In the genomic region with DNA sequence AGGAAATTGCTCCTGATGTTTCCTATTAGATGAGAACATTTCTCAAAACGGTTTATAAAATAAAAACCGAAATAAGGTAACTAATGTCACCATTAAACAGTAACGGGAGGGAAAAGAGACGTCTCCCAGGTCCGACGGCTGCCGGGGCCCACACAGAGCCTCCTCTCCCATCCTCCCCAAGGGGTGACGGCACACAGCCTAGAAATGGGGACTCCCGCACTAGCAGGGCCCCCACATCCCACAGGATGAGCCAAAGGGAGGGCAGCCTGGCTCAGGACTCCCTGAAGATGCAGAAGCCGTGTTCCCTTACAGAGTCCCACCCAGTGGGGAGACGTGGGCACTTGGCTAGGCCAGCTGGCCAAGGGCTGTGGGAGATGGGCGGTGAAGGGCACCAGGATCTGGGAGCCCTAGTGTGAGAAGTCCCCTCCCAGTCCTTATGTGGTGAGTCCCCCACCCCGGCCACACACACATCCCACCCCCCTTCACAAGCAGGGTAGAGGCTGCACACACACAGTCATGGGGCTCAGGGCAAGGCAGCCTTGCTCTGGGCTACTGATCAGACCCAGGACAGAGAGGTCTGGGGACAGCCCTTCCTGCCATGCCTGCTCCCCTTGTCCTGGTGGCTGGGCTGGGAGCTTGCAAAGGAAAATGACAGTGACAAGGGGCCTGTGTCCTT, we compare ENCODE assay signal across 25 cellular contexts. TPM values are rescaled to one million over a fixed set of nuclear protein-coding genes. Genes with fewer than 3 reads are reported as not detected.
"Had no signal": no experiment of that assay in that cellular context is flagged by ENCODE, and none has a peak within 500 bp of the region (broad histone marks: within the 10 kb centered on the region; RNA-seq: fewer than 3 reads in every experiment).

No MANE protein-coding gene starts in this region.

- H3K4me3 Mint-ChIP-seq: activated CD8-positive, alpha-beta T cell treated with anti-CD3 and anti-CD28 coated beads, Interleukin-2, amount 10 ng/mL, durations not matched to agents 7 days and 5 days; activated naive CD4-positive, alpha-beta T cell treated with anti-CD3 and anti-CD28 coated beads, Interleukin-2, amount 50 U/mL, for 24 hours; immature natural killer cell; memory B cell; stimulated activated naive CD8-positive, alpha-beta T cell treated with anti-CD3 and anti-CD28 coated beads, Interleukin-15, Interleukin-2, amounts not matched to agents 100 ng/mL and 50 ng/mL, for 24 hours; WTC11 had no signal

- H3K4me1 ChIP-seq: ascending aorta, heart right ventricle, left ventricle myocardium inferior, tibial nerve, uterus had no signal

- H3K27me3 Mint-ChIP-seq: activated naive CD4-positive, alpha-beta T cell treated with anti-CD3 and anti-CD28 coated beads, Interleukin-2, amount 50 U/mL, for 24 hours; stimulated activated naive CD8-positive, alpha-beta T cell treated with anti-CD3 and anti-CD28 coated beads, Interleukin-15, Interleukin-2, amounts not matched to agents 100 ng/mL and 50 ng/mL, for 24 hours had no signal

- DNase-seq: activated CD4-positive, alpha-beta T cell treated with anti-CD3 and anti-CD28 coated beads for 48 hours; activated CD8-positive, alpha-beta T cell treated with anti-CD3 and anti-CD28 coated beads, Interleukin-2, amount 10 ng/mL, durations not matched to agents 7 days and 5 days; activated gamma-delta T cell; cerebellar nuclear complex; effector CD4-positive, alpha-beta T cell; esophagus squamous epithelium; heart right ventricle; immature natural killer cell; kidney glomerular epithelial cell; left ventricle myocardium inferior; mucosa of descending colon; naive B cell; retina; uterus had no signal

- H3K36me3 Mint-ChIP-seq: WTC11 had no signal

- H3K9me3 ChIP-seq: ascending aorta, esophagus squamous epithelium, mucosa of descending colon, neutrophil, uterus had no signal

- H3K27ac Mint-ChIP-seq: activated CD8-positive, alpha-beta T cell treated with anti-CD3 and anti-CD28 coated beads, Interleukin-2, amount 10 ng/mL, durations not matched to agents 7 days and 5 days; immature natural killer cell; memory B cell; naive B cell; stimulated activated naive CD8-positive, alpha-beta T cell treated with anti-CD3 and anti-CD28 coated beads, Interleukin-15, Interleukin-2, amounts not matched to agents 100 ng/mL and 50 ng/mL, for 24 hours; WTC11 had no signal

- H3K27ac ChIP-seq: ascending aorta, esophagus squamous epithelium, heart right ventricle, left ventricle myocardium inferior, neutrophil, tibial nerve, uterus had no signal

- H3K4me3 ChIP-seq: ascending aorta, esophagus squamous epithelium, heart right ventricle, left ventricle myocardium inferior, mucosa of descending colon, tibial nerve, uterus had no signal

- H3K4me1 Mint-ChIP-seq: immature natural killer cell had no signal

- H3K36me3 ChIP-seq: ascending aorta, esophagus squamous epithelium, heart right ventricle, left ventricle myocardium inferior, neutrophil, tibial nerve, uterus had no signal

- H3K27me3 ChIP-seq: ascending aorta, uterus had no signal

- ATAC-seq: activated CD8-positive, alpha-beta T cell treated with anti-CD3 and anti-CD28 coated beads, Interleukin-2, amount 10 ng/mL, durations not matched to agents 7 days and 5 days; mucosa of descending colon; WTC11 had no signal

RNA-seq across cellular contexts. Expression of a gene that starts 3.3 kb away (rescaled TPM):
- total RNA-seq: activated CD8-positive, alpha-beta T cell treated with anti-CD3 and anti-CD28 coated beads, Interleukin-2, amount 10 ng/mL, durations not matched to agents 7 days and 5 days; ascending aorta; endothelial cell of umbilical vein; esophagus squamous epithelium; heart right ventricle; left ventricle myocardium inferior; mucosa of descending colon; skeletal muscle tissue; T-helper 2 cell treated with Interferon-gamma antibody and Interleukin-4, amounts not matched to agents 100 ng/mL and 5 ng/mL, for 36 hours; tibial nerve; uterus; WTC11 had no signal
- polyA plus RNA-seq: adipose tissue, endothelial cell of umbilical vein, heart right ventricle, immature natural killer cell had no signal

RNA-seq across cellular contexts. Expression of a gene that starts 4.0 kb away (rescaled TPM):
- total RNA-seq: activated CD8-positive, alpha-beta T cell treated with anti-CD3 and anti-CD28 coated beads, Interleukin-2, amount 10 ng/mL, durations not matched to agents 7 days and 5 days; ascending aorta; endothelial cell of umbilical vein; esophagus squamous epithelium; heart right ventricle; left ventricle myocardium inferior; mucosa of descending colon; skeletal muscle tissue; T-helper 2 cell treated with Interferon-gamma antibody and Interleukin-4, amounts not matched to agents 100 ng/mL and 5 ng/mL, for 36 hours; tibial nerve; uterus; WTC11 had no signal
- polyA plus RNA-seq: endothelial cell of umbilical vein, heart right ventricle, immature natural killer cell had no signal

RNA-seq across cellular contexts. Expression of a gene that starts 15.3 kb away (rescaled TPM):
- total RNA-seq: activated CD8-positive, alpha-beta T cell treated with anti-CD3 and anti-CD28 coated beads, Interleukin-2, amount 10 ng/mL, durations not matched to agents 7 days and 5 days; ascending aorta; endothelial cell of umbilical vein; esophagus squamous epithelium; heart right ventricle; left ventricle myocardium inferior; mucosa of descending colon; skeletal muscle tissue; T-helper 2 cell treated with Interferon-gamma antibody and Interleukin-4, amounts not matched to agents 100 ng/mL and 5 ng/mL, for 36 hours; tibial nerve; uterus; WTC11 had no signal
- polyA plus RNA-seq: adipose tissue, endothelial cell of umbilical vein, heart right ventricle, immature natural killer cell had no signal

RNA-seq across cellular contexts. Expression of a gene that starts 18.2 kb away (rescaled TPM):
- total RNA-seq: activated CD8-positive, alpha-beta T cell treated with anti-CD3 and anti-CD28 coated beads, Interleukin-2, amount 10 ng/mL, durations not matched to agents 7 days and 5 days; ascending aorta; endothelial cell of umbilical vein; esophagus squamous epithelium; heart right ventricle; left ventricle myocardium inferior; mucosa of descending colon; skeletal muscle tissue; T-helper 2 cell treated with Interferon-gamma antibody and Interleukin-4, amounts not matched to agents 100 ng/mL and 5 ng/mL, for 36 hours; tibial nerve; uterus; WTC11 had no signal
- polyA plus RNA-seq: adipose tissue, endothelial cell of umbilical vein, heart right ventricle, immature natural killer cell had no signal

RNA-seq across cellular contexts. Expression of a gene that starts 25.1 kb away (rescaled TPM):
- total RNA-seq: activated CD8-positive, alpha-beta T cell treated with anti-CD3 and anti-CD28 coated beads, Interleukin-2, amount 10 ng/mL, durations not matched to agents 7 days and 5 days; ascending aorta; endothelial cell of umbilical vein; esophagus squamous epithelium; heart right ventricle; left ventricle myocardium inferior; mucosa of descending colon; skeletal muscle tissue; T-helper 2 cell treated with Interferon-gamma antibody and Interleukin-4, amounts not matched to agents 100 ng/mL and 5 ng/mL, for 36 hours; tibial nerve; uterus; WTC11 had no signal
- polyA plus RNA-seq: adipose tissue, endothelial cell of umbilical vein, heart right ventricle, immature natural killer cell had no signal
